Comparison of ENCODE assay signal across 18 cellular contexts in the genomic region with DNA sequence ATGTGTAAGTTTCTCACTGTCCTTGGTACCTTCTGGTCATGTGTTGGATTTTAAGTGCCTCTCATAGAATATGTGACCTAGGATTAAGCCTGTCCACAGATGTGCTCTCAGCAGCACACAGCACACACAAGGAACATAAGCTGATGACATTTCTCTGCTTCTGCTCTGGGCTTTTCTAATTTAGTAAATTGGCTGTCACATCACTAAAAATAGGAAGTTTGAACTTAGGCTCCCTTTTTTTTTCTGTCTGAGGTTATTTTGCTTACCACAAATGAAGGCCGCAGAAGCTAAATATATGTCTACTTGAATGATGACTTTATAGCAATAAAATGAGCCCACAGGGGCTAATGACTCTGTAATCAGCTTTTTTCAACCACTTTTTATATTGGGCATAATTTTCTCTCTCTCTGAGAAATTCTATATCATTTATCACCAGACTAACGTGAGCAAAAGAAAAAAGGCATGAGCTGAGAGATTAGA.
A peak's percentile ranks its signal among the peaks of the same experiment; 100 is the strongest.
DNase-seq lines count a peak whose midpoint lies in the region; ATAC-seq, FAIRE-seq and TF ChIP-seq lines count a peak whose summit lies in the region.
"Had no signal": no experiment of that assay in that cellular context is flagged by ENCODE, and none has a peak within 500 bp of the region (broad histone marks: within the 10 kb centered on the region; RNA-seq: fewer than 3 reads in every experiment).

No MANE protein-coding gene starts in this region.

- H2AFZ ChIP-seq in GM23248: no peak overlapping the region

- no peak overlapping the region for H3K27ac Mint-ChIP-seq in activated CD8-positive, alpha-beta memory T cell treated with anti-CD3 and anti-CD28 coated beads, Interleukin-2, amount 10 ng/mL, durations not matched to agents 7 days and 5 days
- H3K27ac Mint-ChIP-seq: activated T-cell treated with anti-CD3 and anti-CD28 coated beads, Interleukin-2, amount 50 U/mL, for 24 hours; immature natural killer cell had no signal

- no peak overlapping the region for H3K9ac ChIP-seq in GM23248

- DNase-seq in D721Med (ENCODE audit: insufficient read length, low spot score) (no peak), H4 (ENCODE audit: low spot score) (peak; percentile 61), NCI-H146 (lab: John Stamatoyannopoulos, UW) (peak; percentile 27), WERI-Rb-1 (peak; percentile 8), GM23248 (no peak), inferior parietal cortex (ENCODE audit: extremely low spot score) (no peak)
- no peak for DNase-seq in activated CD8-positive, alpha-beta memory T cell treated with anti-CD3 and anti-CD28 coated beads, Interleukin-2, amount 10 ng/mL, durations not matched to agents 7 days and 5 days
- DNase-seq: ACHN; activated CD4-positive, alpha-beta T cell treated with anti-CD3 and anti-CD28 coated beads for 1 hour; activated T-cell treated with anti-CD3 and anti-CD28 coated beads, Interleukin-2, amount 50 U/mL, for 24 hours; COR-L47; immature natural killer cell; KG1; NCI-H2081 had no signal

- no peaks in the 10 kb centered on the region for H3K79me2 ChIP-seq in GM23248 (ENCODE audit: insufficient read depth)

- H3K4me3 Mint-ChIP-seq in activated CD8-positive, alpha-beta memory T cell treated with anti-CD3 and anti-CD28 coated beads, Interleukin-2, amount 10 ng/mL, durations not matched to agents 7 days and 5 days: no peak overlapping the region
- H3K4me3 Mint-ChIP-seq: activated T-cell treated with anti-CD3 and anti-CD28 coated beads, Interleukin-2, amount 50 U/mL, for 24 hours; immature natural killer cell had no signal

- no peaks in the 10 kb centered on the region for H3K27me3 Mint-ChIP-seq in activated CD8-positive, alpha-beta memory T cell treated with anti-CD3 and anti-CD28 coated beads, Interleukin-2, amount 10 ng/mL, durations not matched to agents 7 days and 5 days
- H3K27me3 Mint-ChIP-seq: activated T-cell treated with anti-CD3 and anti-CD28 coated beads, Interleukin-2, amount 50 U/mL, for 24 hours had no signal

- peak; percentile 68 for FAIRE-seq in D721Med (lab: Jason Lieb, UNC)

- no peaks in the 10 kb centered on the region for H3K4me1 Mint-ChIP-seq in activated CD8-positive, alpha-beta memory T cell treated with anti-CD3 and anti-CD28 coated beads, Interleukin-2, amount 10 ng/mL, durations not matched to agents 7 days and 5 days
- H3K4me1 Mint-ChIP-seq: immature natural killer cell had no signal

- no peak for TF ChIP-seq CTCF in D721Med (IDR thresholded peaks at IDR 0.05; ENCODE audit: insufficient read depth, missing control alignments)
- no peak for TF ChIP-seq CTCF in WERI-Rb-1 (IDR thresholded peaks at IDR 0.05; ENCODE audit: low read depth, low read length)

- ATAC-seq in HG02840 (IDR thresholded peaks at IDR 0.05; ENCODE audit: low FRiP score, unreplicated experiment): no peak
- no peak for ATAC-seq in activated CD8-positive, alpha-beta memory T cell treated with anti-CD3 and anti-CD28 coated beads, Interleukin-2, amount 10 ng/mL, durations not matched to agents 7 days and 5 days
- ATAC-seq: gastroesophageal sphincter had no signal

- no peaks in the 10 kb centered on the region for H3K9me2 ChIP-seq in GM23248 (ENCODE audit: insufficient read depth)

- in situ Hi-C loops in GM23248 (cut with MboI): no loop called here

- H3K4me1 ChIP-seq in GM23248 (ENCODE audit: insufficient read depth): peaks cover 13% of the 10 kb centered on the region
- H3K4me1 ChIP-seq: gastroesophageal sphincter, suprapubic skin had no signal

- H3K27ac ChIP-seq in WERI-Rb-1 (no peak overlapping the region), GM23248 (no peak overlapping the region)
- H3K27ac ChIP-seq: gastroesophageal sphincter, skin epidermis, suprapubic skin had no signal

- no peak overlapping the region for H3K4me2 ChIP-seq in GM23248 (ENCODE audit: unreplicated experiment)

- H3K36me3 ChIP-seq in WERI-Rb-1 (no peaks in the 10 kb centered on the region), GM23248 (ENCODE audit: low read depth) (no peaks in the 10 kb centered on the region)
- H3K36me3 ChIP-seq: gastroesophageal sphincter, suprapubic skin had no signal

- H3K4me3 ChIP-seq in WERI-Rb-1 (ENCODE audit: low read depth, low read length) (no peak overlapping the region), GM23248 (no peak overlapping the region)
- H3K4me3 ChIP-seq: gastroesophageal sphincter, skin epidermis, suprapubic skin had no signal

- CTCF ChIA-PET in activated CD8-positive, alpha-beta memory T cell treated with anti-CD3 and anti-CD28 coated beads, Interleukin-2, amount 10 ng/mL, durations not matched to agents 7 days and 5 days (lab: Charles Lee): no interaction called here

- H3K36me3 Mint-ChIP-seq in activated CD8-positive, alpha-beta memory T cell treated with anti-CD3 and anti-CD28 coated beads, Interleukin-2, amount 10 ng/mL, durations not matched to agents 7 days and 5 days: no peaks in the 10 kb centered on the region
- H3K36me3 Mint-ChIP-seq: immature natural killer cell had no signal

- WGBS in GM23248 (ENCODE audit: low coverage in 1 of 2, low lambda C conversion rate in 2 of 2, missing lambda C conversion rate in 2 of 2), 2 experiments: 62 to 63% methylated on average over 2 of the region's 2 CpGs

- no peaks in the 10 kb centered on the region for H3K9me3 Mint-ChIP-seq in activated CD8-positive, alpha-beta memory T cell treated with anti-CD3 and anti-CD28 coated beads, Interleukin-2, amount 10 ng/mL, durations not matched to agents 7 days and 5 days (ENCODE audit: low read depth)
- H3K9me3 Mint-ChIP-seq: activated T-cell treated with anti-CD3 and anti-CD28 coated beads, Interleukin-2, amount 50 U/mL, for 24 hours had no signal

- H3F3A ChIP-seq in GM23248 (ENCODE audit: insufficient read depth): no peaks in the 10 kb centered on the region

- H3K9me3 ChIP-seq in WERI-Rb-1 (ENCODE audit: severe bottlenecking) (no peaks in the 10 kb centered on the region), GM23248 (ENCODE audit: low read depth) (no peaks in the 10 kb centered on the region)
- H3K9me3 ChIP-seq: gastroesophageal sphincter, suprapubic skin had no signal

- H3K27me3 ChIP-seq in WERI-Rb-1 (ENCODE audit: insufficient read depth, low read depth, severe bottlenecking) (no peaks in the 10 kb centered on the region), GM23248 (replicated peaks; ENCODE audit: insufficient read depth) (peaks cover 57% of the 10 kb centered on the region)
- H3K27me3 ChIP-seq: gastroesophageal sphincter, suprapubic skin had no signal

- no peaks in the 10 kb centered on the region for H4K20me1 ChIP-seq in GM23248 (ENCODE audit: insufficient read depth)

Comparison
In these comparisons a context has a peak if more than half of its experiments do, and no peak if none do; other contexts are left out.
1. DNase-seq: peak in H4 (single experiment), NCI-H146 (single experiment) and WERI-Rb-1 (single experiment); none in D721Med (single experiment), GM23248 (single experiment), inferior parietal cortex (single experiment) and activated CD8-positive, alpha-beta memory T cell treated with anti-CD3 and anti-CD28 coated beads, Interleukin-2, amount 10 ng/mL, durations not matched to agents 7 days and 5 days (single experiment).